Comparison of ENCODE assay signal across 29 cellular contexts in the genomic region with DNA sequence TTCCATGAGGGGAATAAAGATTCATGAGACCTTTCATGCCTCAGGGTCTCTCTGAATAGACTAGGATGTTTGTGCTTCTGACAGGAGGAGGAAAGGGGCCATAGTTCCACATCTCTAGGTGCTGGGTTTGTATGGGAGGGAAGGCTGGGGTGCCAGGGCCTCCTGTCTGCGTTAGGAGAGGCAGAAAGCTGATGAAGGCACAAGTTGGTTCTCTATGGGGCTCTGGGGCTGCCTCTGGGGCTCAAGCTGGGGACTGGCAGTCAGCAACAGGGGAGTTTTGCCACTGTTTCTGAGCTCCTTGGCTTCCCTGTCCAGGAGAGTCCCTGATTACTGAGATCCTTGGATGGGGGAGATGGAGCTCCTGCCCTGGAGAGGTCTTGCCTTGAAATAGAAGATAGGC. TPM values are rescaled to one million over a fixed set of nuclear protein-coding genes. Genes with fewer than 3 reads are reported as not detected.
"Had no signal": no experiment of that assay in that cellular context is flagged by ENCODE, and none has a peak within 500 bp of the region (broad histone marks: within the 10 kb centered on the region; RNA-seq: fewer than 3 reads in every experiment).

No MANE protein-coding gene starts in this region.

- DNase-seq: activated B cell treated with CpG ODN at 0.5 μM for 24 hours; activated CD4-positive, alpha-beta T cell treated with anti-CD3 and anti-CD28 coated beads for 1 hour; activated CD4-positive, alpha-beta T cell treated with anti-CD3 and anti-CD28 coated beads, Interleukin-2, amount 10 ng/mL, durations not matched to agents 24 days and 14 days; activated CD4-positive, alpha-beta T cell treated with anti-CD3 and anti-CD28 coated beads, Interleukin-2, amount 50 U/mL, for 48 hours; activated CD8-positive, alpha-beta memory T cell treated with anti-CD3 and anti-CD28 coated beads, Interleukin-2, amount 10 ng/mL, durations not matched to agents 7 days and 5 days; activated effector memory CD4-positive, alpha-beta T cell treated with Interleukin-2 at 50 U/mL for 16 hours; activated naive CD4-positive, alpha-beta T cell treated with Interleukin-2 at 50 U/mL for 16 hours; activated naive CD8-positive, alpha-beta T cell treated with anti-CD3 and anti-CD28 coated beads, Interleukin-2, amount 50 U/mL, for 24 hours; activated T-cell treated with anti-CD3 and anti-CD28 coated beads, Interleukin-2, amount 50 U/mL, for 24 hours; amniotic stem cell; body of pancreas; NCI-H1105 treated with DMSO at 0.1 percent for 48 hours; NCI-H146; NCI-H187 treated with DMSO at 0.1 percent for 48 hours; NCI-H2081 treated with DMSO at 0.1 percent for 48 hours; NCI-H2227 treated with DMSO at 0.1 percent for 48 hours; NCI-H446 treated with DMSO at 0.1 percent for 48 hours; NCI-H524 treated with DMSO at 0.1 percent for 48 hours; NCI-H774; SIG-M5; T-cell; T-helper 2 cell; T1000 had no signal

- H3K9me3 Mint-ChIP-seq: activated B cell treated with CpG ODN at 0.5 μM for 24 hours; activated CD4-positive, alpha-beta T cell treated with anti-CD3 and anti-CD28 coated beads, Interleukin-2, amount 10 ng/mL, durations not matched to agents 24 days and 14 days; activated naive CD4-positive, alpha-beta T cell treated with anti-CD3 and anti-CD28 coated beads, Interleukin-2, amount 50 U/mL, for 72 hours; activated naive CD8-positive, alpha-beta T cell treated with anti-CD3 and anti-CD28 coated beads, Interleukin-2, amount 50 U/mL, for 24 hours; activated T-cell treated with anti-CD3 and anti-CD28 coated beads, Interleukin-2, amount 50 U/mL, for 24 hours; activated T-helper 1 cell treated with anti-CD3 and anti-CD28 coated beads, Interleukin-12 subunit alpha, Interleukin-12 subunit beta, Interleukin-2, Interleukin-4 antibody, amounts not matched to agents 30 ng/mL and 10 ng/mL and 1 ng/mL, durations not matched to agents 14 hours and 24 hours and 36 hours; T-cell had no signal

- H3K4me1 Mint-ChIP-seq: activated CD4-positive, alpha-beta T cell treated with anti-CD3 and anti-CD28 coated beads, Interleukin-2, amount 10 ng/mL, durations not matched to agents 24 days and 14 days had no signal

- H3K36me3 ChIP-seq: ascending aorta had no signal

- FAIRE-seq: bronchial epithelial cell, TTC549 had no signal

- ATAC-seq: activated CD8-positive, alpha-beta memory T cell treated with anti-CD3 and anti-CD28 coated beads, Interleukin-2, amount 10 ng/mL, durations not matched to agents 7 days and 5 days; activated naive CD4-positive, alpha-beta T cell treated with anti-CD3 and anti-CD28 coated beads, Interleukin-2, amount 50 U/mL, for 72 hours; activated naive CD8-positive, alpha-beta T cell treated with anti-CD3 and anti-CD28 coated beads, Interleukin-2, amount 50 U/mL, for 24 hours; body of pancreas; T-cell had no signal

- H3K4me3 ChIP-seq: ascending aorta, body of pancreas had no signal

- H3K27ac ChIP-seq: ascending aorta had no signal

- H3K4me3 Mint-ChIP-seq: activated B cell treated with CpG ODN at 0.5 μM for 24 hours; activated CD4-positive, alpha-beta T cell treated with anti-CD3 and anti-CD28 coated beads, Interleukin-2, amount 10 ng/mL, durations not matched to agents 24 days and 14 days; activated CD8-positive, alpha-beta memory T cell treated with anti-CD3 and anti-CD28 coated beads, Interleukin-2, amount 10 ng/mL, durations not matched to agents 7 days and 5 days; activated naive CD8-positive, alpha-beta T cell treated with anti-CD3 and anti-CD28 coated beads, Interleukin-2, amount 50 U/mL, for 24 hours; activated T-cell treated with anti-CD3 and anti-CD28 coated beads, Interleukin-2, amount 50 U/mL, for 24 hours; activated T-helper 1 cell treated with anti-CD3 and anti-CD28 coated beads, Interleukin-12 subunit alpha, Interleukin-12 subunit beta, Interleukin-2, Interleukin-4 antibody, amounts not matched to agents 30 ng/mL and 10 ng/mL and 1 ng/mL, durations not matched to agents 14 hours and 24 hours and 36 hours; T-cell had no signal

- H3K27me3 ChIP-seq: ascending aorta, body of pancreas had no signal

- H3K36me3 Mint-ChIP-seq: activated CD8-positive, alpha-beta memory T cell treated with anti-CD3 and anti-CD28 coated beads, Interleukin-2, amount 10 ng/mL, durations not matched to agents 7 days and 5 days; activated naive CD4-positive, alpha-beta T cell treated with anti-CD3 and anti-CD28 coated beads, Interleukin-2, amount 50 U/mL, for 72 hours; T-cell had no signal

- H3K27ac Mint-ChIP-seq: activated B cell treated with CpG ODN at 0.5 μM for 24 hours; activated CD8-positive, alpha-beta memory T cell treated with anti-CD3 and anti-CD28 coated beads, Interleukin-2, amount 10 ng/mL, durations not matched to agents 7 days and 5 days; activated naive CD4-positive, alpha-beta T cell treated with anti-CD3 and anti-CD28 coated beads, Interleukin-2, amount 50 U/mL, for 72 hours; activated naive CD8-positive, alpha-beta T cell treated with anti-CD3 and anti-CD28 coated beads, Interleukin-2, amount 50 U/mL, for 24 hours; activated T-cell treated with anti-CD3 and anti-CD28 coated beads, Interleukin-2, amount 50 U/mL, for 24 hours; activated T-helper 1 cell treated with anti-CD3 and anti-CD28 coated beads, Interleukin-12 subunit alpha, Interleukin-12 subunit beta, Interleukin-2, Interleukin-4 antibody, amounts not matched to agents 30 ng/mL and 10 ng/mL and 1 ng/mL, durations not matched to agents 14 hours and 24 hours and 36 hours; T-cell had no signal

- H3K9me3 ChIP-seq: ascending aorta, body of pancreas had no signal

RNA-seq across cellular contexts. Expression of a gene that starts 4.1 kb away (rescaled TPM):
- total RNA-seq: activated B cell treated with CpG ODN at 0.5 μM for 24 hours; activated CD4-positive, alpha-beta T cell treated with anti-CD3 and anti-CD28 coated beads, Interleukin-2, amount 10 ng/mL, durations not matched to agents 24 days and 14 days; activated naive CD4-positive, alpha-beta T cell treated with anti-CD3 and anti-CD28 coated beads, Interleukin-2, amount 50 U/mL, for 72 hours; activated T-helper 1 cell treated with anti-CD3 and anti-CD28 coated beads, Interleukin-12 subunit alpha, Interleukin-12 subunit beta, Interleukin-2, Interleukin-4 antibody, amounts not matched to agents 30 ng/mL and 10 ng/mL and 1 ng/mL, durations not matched to agents 14 hours and 24 hours and 36 hours; ascending aorta; OCI-LY7 had no signal

RNA-seq across cellular contexts. Expression of a gene that starts 30.3 kb away (rescaled TPM):
- total RNA-seq: ascending aorta had no signal
